Comparison of ENCODE assay signal across 8 cellular contexts in the genomic region with DNA sequence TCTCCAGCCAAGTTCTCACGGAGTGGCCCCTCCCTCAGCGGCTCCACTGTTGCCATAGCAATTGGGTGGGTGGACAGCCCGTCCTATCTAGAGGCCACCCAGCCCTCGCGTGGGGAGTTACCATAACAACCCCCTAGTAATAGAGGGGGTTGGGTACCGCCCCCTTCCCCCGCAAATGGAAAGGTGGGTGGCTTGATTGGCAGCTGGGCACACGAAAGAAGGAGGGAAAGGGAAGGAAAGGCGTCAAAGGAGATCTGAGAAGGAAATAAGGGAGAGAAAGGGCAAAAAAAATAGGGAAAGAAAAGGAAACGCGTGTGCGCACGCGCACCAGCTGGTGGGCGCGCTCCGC. TPM values are rescaled to one million over a fixed set of nuclear protein-coding genes. Genes with fewer than 3 reads are reported as not detected.
DNase-seq lines count a peak whose midpoint lies in the region; ATAC-seq and TF ChIP-seq lines count a peak whose summit lies in the region.
"Not testable (repeated sequence)": the region's sequence is repeated elsewhere in the genome, so short reads cannot be mapped to it uniquely, and the experiment has no call there.

No MANE protein-coding gene starts in this region.

- peaks cover 23% of the 10 kb centered on the region for H3K4me1 ChIP-seq in mucosa of stomach (ENCODE audit: control insufficient read depth, insufficient read depth, low read length)

- H3K27ac ChIP-seq in SK-N-MC = peak overlapping the region; percentile 77

- H3K9me3 Mint-ChIP-seq in CD14-positive monocyte; stimulated activated naive B cell treated with anti-CD40 and anti-IgM and Interleukin-4, amounts not matched to agents 10 μg/mL and 1 μg/mL and 100 μg/mL, for 72 hours: not testable (repeated sequence)

- H3K4me3 Mint-ChIP-seq in CD14-positive monocyte = peak overlapping the region; percentile 86 to 94
- peak overlapping the region; percentile 84 to 89 for H3K4me3 Mint-ChIP-seq in stimulated activated naive B cell treated with anti-CD40 and anti-IgM and Interleukin-4, amounts not matched to agents 10 μg/mL and 1 μg/mL and 100 μg/mL, for 72 hours

- in situ Hi-C loops in astrocyte of the cerebellum (cut with HindIII; ENCODE audit: low sequenced_read_pairs) = not testable (repeated sequence)

- H3K27me3 ChIP-seq in mucosa of stomach (ENCODE audit: control insufficient read depth, insufficient read depth, low read length) = not testable (repeated sequence)

- peak overlapping the region; percentile 79 to 97 (median 94) for H3K27ac Mint-ChIP-seq in CD14-positive monocyte
- peak overlapping the region; percentile 95 for H3K27ac Mint-ChIP-seq in stimulated activated naive B cell treated with anti-CD40 and anti-IgM and Interleukin-4, amounts not matched to agents 10 μg/mL and 1 μg/mL and 100 μg/mL, for 72 hours

- intact Hi-C loops in CD14-positive monocyte (cut with micrococcal nuclease) = not testable (repeated sequence)

- H3K36me3 ChIP-seq in SK-N-MC (ENCODE audit: insufficient read depth, low read length); mucosa of stomach (ENCODE audit: control insufficient read depth, insufficient read depth, low read length): not testable (repeated sequence)

- H3K9ac ChIP-seq in SK-N-MC (ENCODE audit: insufficient read length) (peak overlapping the region; percentile 83), mucosa of stomach (ENCODE audit: low read length) (peak overlapping the region; percentile 77)

- peak overlapping the region; percentile 89 for H3K4me3 ChIP-seq in SK-N-MC
- H3K4me3 ChIP-seq in astrocyte of the cerebellum (ENCODE audit: low read depth, low read length) = peak overlapping the region; percentile 85
- peak overlapping the region; percentile 86 to 93 for H3K4me3 ChIP-seq in foreskin fibroblast (ENCODE audit: low read depth in 1 of 2, low read length in 2 of 2)
- peak overlapping the region; percentile 14 for H3K4me3 ChIP-seq in mucosa of stomach (ENCODE audit: low read length)

- not testable (repeated sequence) for TF ChIP-seq CTCF in CD14-positive monocyte (IDR thresholded peaks at IDR 0.05); astrocyte of the cerebellum (IDR thresholded peaks at IDR 0.05; ENCODE audit: low read depth, low read length, missing control alignments); foreskin fibroblast (IDR thresholded peaks at IDR 0.05; ENCODE audit: low read depth, low read length)

- ATAC-seq in GM21515 (IDR thresholded peaks at IDR 0.05; ENCODE audit: unreplicated experiment) (peak; percentile 16), HG03135 (IDR thresholded peaks at IDR 0.05; ENCODE audit: unreplicated experiment) (peak; percentile 21)
- peak; percentile 48 for ATAC-seq in stimulated activated naive B cell treated with anti-CD40 and anti-IgM and Interleukin-4, amounts not matched to agents 10 μg/mL and 1 μg/mL and 100 μg/mL, for 72 hours (replicated peaks)

- peaks cover 19 to 20% of the 10 kb centered on the region in 2 donors for H3K36me3 Mint-ChIP-seq in CD14-positive monocyte
- not testable (repeated sequence) for H3K36me3 Mint-ChIP-seq in stimulated activated naive B cell treated with anti-CD40 and anti-IgM and Interleukin-4, amounts not matched to agents 10 μg/mL and 1 μg/mL and 100 μg/mL, for 72 hours

- H3K4me1 Mint-ChIP-seq in CD14-positive monocyte = peaks cover 32% of the 10 kb centered on the region
- H3K4me1 Mint-ChIP-seq in stimulated activated naive B cell treated with anti-CD40 and anti-IgM and Interleukin-4, amounts not matched to agents 10 μg/mL and 1 μg/mL and 100 μg/mL, for 72 hours = peaks cover 22 to 31% of the 10 kb centered on the region in 2 donors

- DNase-seq in CD14-positive monocyte (ENCODE audit: low spot score); SK-N-MC (ENCODE audit: low read depth, low spot score); astrocyte of the cerebellum (ENCODE audit: low read depth); foreskin fibroblast; stimulated activated naive B cell treated with anti-CD40 and anti-IgM and Interleukin-4, amounts not matched to agents 10 μg/mL and 1 μg/mL and 100 μg/mL, for 72 hours: not testable (repeated sequence)

- not testable (repeated sequence) for H3K9me3 ChIP-seq in SK-N-MC (ENCODE audit: low read depth, low read length); mucosa of stomach (ENCODE audit: control insufficient read depth, low read length)

- not testable (repeated sequence) for H3K27me3 Mint-ChIP-seq in CD14-positive monocyte (ENCODE audit: low read depth in 3 of 3); stimulated activated naive B cell treated with anti-CD40 and anti-IgM and Interleukin-4, amounts not matched to agents 10 μg/mL and 1 μg/mL and 100 μg/mL, for 72 hours

RNA-seq across cellular contexts. Expression of gene MINK1, which starts 0.3 kb away (rescaled TPM):
- polyA plus RNA-seq in CD14-positive monocyte = 1 to 10 TPM; 3.2 to 7.2 TPM

RNA-seq across cellular contexts. Expression of gene PLD2, which starts 25.9 kb away (rescaled TPM):
- 1 to 10 TPM; 3.5 to 4.0 TPM for polyA plus RNA-seq in CD14-positive monocyte

RNA-seq across cellular contexts. Expression of gene PSMB6, which starts 36.8 kb away (rescaled TPM):
- 100 to 1,000 TPM; 361 to 364 TPM for polyA plus RNA-seq in CD14-positive monocyte

RNA-seq across cellular contexts. Expression of gene GLTPD2, which starts 44.0 kb away (rescaled TPM):
- polyA plus RNA-seq in CD14-positive monocyte = 1 to 10 TPM; 1.5 to 2.1 TPM

Comparison
In these comparisons a context has a peak if more than half of its experiments do, and no peak if none do; other contexts are left out.
1. H3K4me3 ChIP-seq: peak in every context shown above with its lines; median percentile 90 in foreskin fibroblast; 89 in SK-N-MC; 85 in astrocyte of the cerebellum; 14 in mucosa of stomach.